Comparison of ENCODE assay signal across 8 cellular contexts in the genomic region with DNA sequence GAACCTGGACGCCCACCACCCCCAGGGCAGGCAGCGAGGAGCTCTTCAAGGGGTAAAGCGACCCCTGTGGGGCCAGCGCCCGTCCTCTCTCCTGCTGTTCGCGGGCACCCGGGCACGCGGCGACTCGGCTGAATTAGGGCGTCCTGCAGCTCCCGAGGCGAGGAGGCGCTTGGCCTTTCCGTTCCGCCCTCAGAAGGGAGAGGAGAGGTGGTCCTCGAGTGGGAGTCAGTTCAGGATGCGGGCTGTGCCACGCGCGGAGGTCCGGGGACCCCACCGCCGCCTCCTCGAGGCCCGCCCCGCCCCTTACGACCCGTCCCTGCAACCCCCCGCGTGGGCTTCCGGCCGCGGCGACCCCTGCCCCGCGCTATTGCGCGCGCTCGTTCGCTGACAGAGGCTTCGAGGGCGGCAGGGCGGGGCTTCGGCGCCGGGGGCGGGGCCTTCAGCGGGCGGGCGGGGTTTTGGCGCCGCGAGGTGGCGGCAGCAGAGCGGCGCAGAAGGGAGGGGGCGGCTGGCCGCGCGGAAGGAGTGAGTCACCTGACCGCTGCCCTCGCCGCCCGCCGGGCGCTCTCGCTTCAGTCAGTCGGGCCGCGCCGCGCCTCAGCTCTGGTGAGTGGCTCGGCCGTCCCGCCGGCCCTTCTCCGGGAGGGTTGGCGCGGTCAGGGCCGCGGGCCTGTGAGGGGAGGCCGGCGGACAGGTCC. TPM values are rescaled to one million over a fixed set of nuclear protein-coding genes. Genes with fewer than 3 reads are reported as not detected.
DNase-seq lines count a peak whose midpoint lies in the region; ATAC-seq and TF ChIP-seq lines count a peak whose summit lies in the region.

A gene (plus strand): TSS at position 575 of the 698 bp plus-strand sequence. CDS start 22,359 bp downstream, outside the sequence.

- ATAC-seq in HG02973 (IDR thresholded peaks at IDR 0.05; ENCODE audit: unreplicated experiment) (peak; percentile 47), sciatic nerve (peak; percentile 92), HG03378 (IDR thresholded peaks at IDR 0.05; ENCODE audit: unreplicated experiment) (no peak)

- TF ChIP-seq POLR2A in GM15510 (IDR thresholded peaks at IDR 0.05; ENCODE audit: borderline replicate concordance, extremely low read depth, insufficient read length), result peak; percentile 97

- DNase-seq in NCI-H2081 treated with DMSO at 0.1 percent for 48 hours (lab: John Stamatoyannopoulos, UW) (peak; percentile 46), T1000 (lab: John Stamatoyannopoulos, UW) (peak; percentile 83), astrocyte of the hippocampus (ENCODE audit: low read depth, low spot score) (peak; percentile 97), hippocampal formation (lab: John Stamatoyannopoulos, UW) (peak; percentile 80 to 89), sciatic nerve (ENCODE audit: low spot score) (peak; percentile 94)

- intact Hi-C loops in sciatic nerve (cut with DNase I), result no loop called here

RNA-seq across cellular contexts. Expression of the gene that starts here (rescaled TPM):
- 94.7 TPM for total RNA-seq in sciatic nerve

Comparison
In these comparisons a context has a peak if more than half of its experiments do, and no peak if none do; other contexts are left out.
1. DNase-seq: peak in every context shown above with its lines; median percentile 97 in astrocyte of the hippocampus; 94 in sciatic nerve; 84 in hippocampal formation; 83 in T1000; 46 in NCI-H2081 treated with DMSO at 0.1 percent for 48 hours.